Comparison of ENCODE assay signal across 31 cellular contexts in genomic region chr1:187212377-187212776, GRCh38.
"Had no signal": no experiment of that assay in that cellular context is flagged by ENCODE, and none has a peak within 500 bp of the region (broad histone marks: within the 10 kb centered on the region; RNA-seq: fewer than 3 reads in every experiment).

No MANE protein-coding gene starts in this region.

- ATAC-seq: activated naive CD4-positive, alpha-beta T cell treated with anti-CD3 and anti-CD28 coated beads, Interleukin-2, amount 50 U/mL, for 72 hours; activated naive CD8-positive, alpha-beta T cell treated with anti-CD3 and anti-CD28 coated beads, Interleukin-2, amount 50 U/mL, for 24 hours; activated T-cell treated with anti-CD3 and anti-CD28 coated beads, Interleukin-2, amount 50 U/mL, for 4 hours; activated T-cell treated with anti-CD3 and anti-CD28 coated beads, Interleukin-2, amount 50 U/mL, for 72 hours; activated T-helper 17 cell treated with anti-CD3 and anti-CD28 coated beads, Interleukin-2, amount 50 U/mL, for 72 hours; body of pancreas had no signal

- DNase-seq: activated effector memory CD4-positive, alpha-beta T cell treated with anti-CD3 and anti-CD28 coated beads, Interleukin-2, amount 50 U/mL, for 16 hours; activated effector memory CD4-positive, alpha-beta T cell treated with Interleukin-2 at 50 U/mL for 16 hours; activated gamma-delta T cell; activated gamma-delta T cell treated with Interleukin-2 at 50 U/mL for 16 hours; activated naive CD4-positive, alpha-beta T cell; activated naive CD4-positive, alpha-beta T cell treated with anti-CD3 and anti-CD28 coated beads for 36 hours; activated naive CD4-positive, alpha-beta T cell treated with anti-CD3 and anti-CD28 coated beads, Interleukin-2, amount 10 ng/mL, durations not matched to agents 7 days and 5 days; activated naive CD4-positive, alpha-beta T cell treated with anti-CD3 and anti-CD28 coated beads, Interleukin-2, amount 50 U/mL, for 16 hours; activated naive CD4-positive, alpha-beta T cell treated with Interleukin-2 at 50 U/mL for 16 hours; activated naive CD8-positive, alpha-beta T cell treated with anti-CD3 and anti-CD28 coated beads for 36 hours; activated naive CD8-positive, alpha-beta T cell treated with anti-CD3 and anti-CD28 coated beads, Interleukin-2, amount 10 ng/mL, durations not matched to agents 7 days and 5 days; activated naive CD8-positive, alpha-beta T cell treated with anti-CD3 and anti-CD28 coated beads, Interleukin-2, amount 50 U/mL, for 24 hours; activated T-cell treated with anti-CD3 and anti-CD28 coated beads, Interleukin-2, amount 50 U/mL, for 24 hours; activated T-cell treated with anti-CD3 and anti-CD28 coated beads, Interleukin-2, amount 50 U/mL, for 4 hours; activated T-cell treated with anti-CD3 and anti-CD28 coated beads, Interleukin-2, amount 50 U/mL, for 48 hours; activated T-cell treated with anti-CD3 and anti-CD28 coated beads, Interleukin-2, amount 50 U/mL, for 72 hours; adrenal gland; amniotic stem cell; amygdala; anterior cingulate cortex; aorta; body of pancreas; brain microvascular endothelial cell; caudate nucleus; central memory CD4-positive, alpha-beta T cell; cerebellar nuclear complex had no signal

- H3K4me3 ChIP-seq: adrenal gland, ascending aorta, body of pancreas, breast epithelium, cardiac muscle cell had no signal

- H3K9me3 ChIP-seq: adrenal gland, ascending aorta, body of pancreas, breast epithelium had no signal

- H3K27ac ChIP-seq: adrenal gland, ascending aorta, body of pancreas, brain microvascular endothelial cell, breast epithelium, cardiac muscle cell had no signal

- H3K27me3 ChIP-seq: adrenal gland, ascending aorta, body of pancreas, brain microvascular endothelial cell, breast epithelium, cardiac muscle cell had no signal

- H3K4me1 ChIP-seq: adrenal gland, ascending aorta, body of pancreas, breast epithelium had no signal

- H3K36me3 ChIP-seq: adrenal gland, ascending aorta, brain microvascular endothelial cell, breast epithelium, cardiac muscle cell had no signal
